ENCODE assay signal across 21 cellular contexts in genomic region chr22:28268845-28269244, GRCh38.
DNase-seq lines count a peak whose midpoint lies in the region; ATAC-seq, FAIRE-seq and TF ChIP-seq lines count a peak whose summit lies in the region.
"Had no signal": no experiment of that assay in that cellular context is flagged by ENCODE, and none has a peak within 500 bp of the region (broad histone marks: within the 10 kb centered on the region; RNA-seq: fewer than 3 reads in every experiment).

No MANE protein-coding gene starts in this region.

- no peak overlapping the region for H2AFZ ChIP-seq in HepG2 (ENCODE audit: low read length)

- TF ChIP-seq RAD21 in HepG2 (CRISPR knock-in tag; IDR thresholded peaks at IDR 0.05): no peak

- TF ChIP-seq CTCF in heart left ventricle (IDR thresholded peaks at IDR 0.05) (no peak), psoas muscle (IDR thresholded peaks at IDR 0.05) (no peak), HepG2 (CRISPR knock-in tag; IDR thresholded peaks at IDR 0.05) (no peak)

- CTCF ChIA-PET in HepG2 (lab: Yijun Ruan, JAX; ENCODE audit: low intra/inter-chr PET ratio, low total read pairs): no interaction called here

- WGBS in heart left ventricle, 4 donors: 49 to 56% (median 52%) methylated on average over 5 of the region's 5 CpGs
- 20 to 36% (median 26%) methylated on average over 5 of the region's 5 CpGs for WGBS in psoas muscle, 3 donors
- WGBS in HepG2 (ENCODE audit: low lambda C conversion rate): 90% methylated on average over 5 of the region's 5 CpGs

- H3K27me3 ChIP-seq in BLaER1 (no peaks in the 10 kb centered on the region), heart left ventricle (no peaks in the 10 kb centered on the region), psoas muscle (ENCODE audit: insufficient read depth in 3 of 3, low read length in 2 of 3) (no peaks in the 10 kb centered on the region), HepG2 (ENCODE audit: control insufficient read depth in 1 of 2, insufficient read depth in 2 of 2, low read length in 2 of 2) (no peaks in the 10 kb centered on the region)

- H3K4me3 ChIP-seq in BLaER1 (no peak overlapping the region), heart left ventricle (no peak overlapping the region), psoas muscle (peak overlapping the region; percentile 3), HepG2 (replicated peaks in 1 of 3; ENCODE audit: insufficient read depth in 1 of 3, low read depth in 2 of 3, low read length in 3 of 3) (no peak overlapping the region)

- TF ChIP-seq EP300 in HepG2 (IDR thresholded peaks at IDR 0.05; ENCODE audit: low read depth in 2 of 2, low read length in 2 of 2) (no peak), HepG2 (CRISPR knock-in tag; IDR thresholded peaks at IDR 0.05; ENCODE audit: borderline replicate concordance) (no peak)

- H3K27ac ChIP-seq in BLaER1: no peak overlapping the region
- H3K27ac ChIP-seq in heart left ventricle: peak overlapping the region in 9 of 12 donors; percentile 7 to 60 (median 36)
- no peak overlapping the region for H3K27ac ChIP-seq in psoas muscle
- H3K27ac ChIP-seq in HepG2 (ENCODE audit: extremely low read length, insufficient read depth, low read length): no peak overlapping the region

- in situ Hi-C loops in HepG2 (cut with HindIII; ENCODE audit: extremely low pct_ligation_motif_present, low pct_unique_long_range_greater_than_20kb): no loop called here

- H3K9ac ChIP-seq in BLaER1 (no peak overlapping the region), HepG2 (ENCODE audit: insufficient read depth, low read depth, low read length) (no peak overlapping the region)

- no peak for FAIRE-seq in HepG2 (lab: Jason Lieb, UNC)
- FAIRE-seq: D721Med, GM19239 had no signal

- BruUV-seq in HepG2 (replicated peaks; lab: Mats Ljungman, UMichigan): no TSS peak

- POLR2A ChIA-PET in HepG2 (lab: Yijun Ruan, JAX): no interaction called here

- H4K20me1 ChIP-seq in BLaER1 (no peaks in the 10 kb centered on the region), HepG2 (ENCODE audit: insufficient read depth, low read length) (no peaks in the 10 kb centered on the region)

- ATAC-seq in heart left ventricle: peak; percentile 73 to 85 (median 84)
- ATAC-seq in psoas muscle: peak in 3 of 4 donors; percentile 66 to 91 (median 86)
- no peak for ATAC-seq in GM21526 (IDR thresholded peaks at IDR 0.05; ENCODE audit: low FRiP score, unreplicated experiment)
- ATAC-seq in HepG2: no peak
- no peak for ATAC-seq in HG03045 (IDR thresholded peaks at IDR 0.05; ENCODE audit: unreplicated experiment)

- H3K79me2 ChIP-seq in HepG2 (ENCODE audit: insufficient read depth, low read length): no peaks in the 10 kb centered on the region

- no peaks in the 10 kb centered on the region for H3K36me3 ChIP-seq in BLaER1
- H3K36me3 ChIP-seq in heart left ventricle: no peaks in the 10 kb centered on the region
- no peaks in the 10 kb centered on the region for H3K36me3 ChIP-seq in psoas muscle (ENCODE audit: insufficient read depth in 1 of 2, low read depth in 1 of 2)
- H3K36me3 ChIP-seq in HepG2 (replicated peaks in 1 of 2; ENCODE audit: control insufficient read depth in 1 of 2, insufficient read depth in 2 of 2, low read length in 2 of 2): no peaks in the 10 kb centered on the region

- no peaks in the 10 kb centered on the region; the same call in 1 of the 2 replicates for H3K9me3 ChIP-seq in BLaER1
- no peaks in the 10 kb centered on the region for H3K9me3 ChIP-seq in heart left ventricle
- no peaks in the 10 kb centered on the region for H3K9me3 ChIP-seq in psoas muscle
- H3K9me3 ChIP-seq in HepG2 (ENCODE audit: low read length): no peaks in the 10 kb centered on the region

- intact Hi-C loops in heart left ventricle (cut with DNase I) (no loop called here), psoas muscle (cut with DNase I) (no loop called here), HepG2 (cut with micrococcal nuclease; ENCODE audit: unreplicated experiment) (no loop called here)

- peak; percentile 81 for DNase-seq in NCI-H446 treated with DMSO at 0.1 percent for 48 hours (lab: John Stamatoyannopoulos, UW)
- peak in 4 of 5 donors; percentile 11 to 60 (median 29) for DNase-seq in heart left ventricle
- peak; percentile 26 to 61 for DNase-seq in psoas muscle
- DNase-seq in HepG2 (ENCODE audit: low spot score): no peak
- no peak for DNase-seq in SW 1271 (lab: John Stamatoyannopoulos, UW)
- DNase-seq: AML-193, DMS53, GF-D8, H7, KG1, NCI-H1694, NCI-H2081, NCI-H2171, NCI-H345, OCI-M1, SHP77 had no signal

- H3K4me1 ChIP-seq in BLaER1 (peaks cover 8% of the 10 kb centered on the region; the same call in 1 of the 2 replicates), heart left ventricle (peaks cover 0 to 30% (median 16%) of the 10 kb centered on the region in 12 donors), psoas muscle (peaks cover 25% of the 10 kb centered on the region), HepG2 (ENCODE audit: insufficient read depth, low read length) (no peaks in the 10 kb centered on the region)

- no peak for TF ChIP-seq POLR2A in heart left ventricle (IDR thresholded peaks at IDR 0.05)
- TF ChIP-seq POLR2A in HepG2 (IDR thresholded peaks at IDR 0.05; ENCODE audit: insufficient read depth in 1 of 2, low read depth in 2 of 2, low read length in 2 of 2): no peak

- 0 out of 2 replicates have a peak overlapping the region, but pooled peaks have one; percentile 0 for H3K4me2 ChIP-seq in BLaER1
- no peak overlapping the region for H3K4me2 ChIP-seq in HepG2 (ENCODE audit: low read depth, low read length)

TF ChIP-seq in HepG2, 621 proteins besides CTCF, POLR2A, EP300 and RAD21 (continues in another document):
- TF ChIP-seq ELF3 (CRISPR knock-in tag; IDR thresholded peaks at IDR 0.05): no peak
- TF ChIP-seq TAF1 (CRISPR knock-in tag; IDR thresholded peaks at IDR 0.05): no peak
- TF ChIP-seq PAF1 (CRISPR knock-in tag; IDR thresholded peaks at IDR 0.05): no peak
- no peak for TF ChIP-seq ZNF317 (CRISPR knock-in tag; IDR thresholded peaks at IDR 0.05)
- no peak for TF ChIP-seq SAP130 (CRISPR knock-in tag; IDR thresholded peaks at IDR 0.05; ENCODE audit: low read depth)
- TF ChIP-seq ZNF460 (CRISPR knock-in tag; IDR thresholded peaks at IDR 0.05; ENCODE audit: borderline replicate concordance): no peak
- no peak for TF ChIP-seq ZNF749 (CRISPR knock-in tag; IDR thresholded peaks at IDR 0.05; ENCODE audit: borderline replicate concordance)
- TF ChIP-seq SRF (IDR thresholded peaks at IDR 0.05; ENCODE audit: low read depth, low read length): no peak
- TF ChIP-seq TBP (CRISPR knock-in tag; IDR thresholded peaks at IDR 0.05): no peak
- TF ChIP-seq HIC2 (CRISPR knock-in tag; IDR thresholded peaks at IDR 0.05; ENCODE audit: low read depth): no peak
- no peak for TF ChIP-seq AGO1 (IDR thresholded peaks at IDR 0.05; ENCODE audit: low read depth, low read length, poor library complexity, severe bottlenecking)
- no peak for TF ChIP-seq KDM4B (CRISPR knock-in tag; IDR thresholded peaks at IDR 0.05)
- TF ChIP-seq PRDM10 (CRISPR knock-in tag; IDR thresholded peaks at IDR 0.05; ENCODE audit: low read depth): no peak

Comparison
In these comparisons a context has a peak if more than half of its experiments do, and no peak if none do; other contexts are left out.
1. H3K27ac ChIP-seq: peak in heart left ventricle (9 of 12); none in BLaER1 (single experiment), psoas muscle (single experiment) and HepG2 (single experiment).
2. DNase-seq: peak in NCI-H446 treated with DMSO at 0.1 percent for 48 hours (single experiment), heart left ventricle (4 of 5) and psoas muscle (2 of 2); none in HepG2 (single experiment) and SW 1271 (0 of 2).
3. ATAC-seq: peak in heart left ventricle (4 of 4) and psoas muscle (3 of 4); none in GM21526 (single experiment), HepG2 (single experiment) and HG03045 (single experiment).